In genomic region chr4:145808021-145808650, GRCh38 we compare ENCODE assay signal across 7 cellular contexts.
A peak's percentile ranks its signal among the peaks of the same experiment; 100 is the strongest.
DNase-seq lines count a peak whose midpoint lies in the region; ATAC-seq, FAIRE-seq and TF ChIP-seq lines count a peak whose summit lies in the region.

No MANE protein-coding gene starts in this region.

- ATAC-seq in GM21515 (IDR thresholded peaks at IDR 0.05; ENCODE audit: unreplicated experiment) (peak; percentile 56), HG03571 (IDR thresholded peaks at IDR 0.05; ENCODE audit: unreplicated experiment) (peak; percentile 60)
- ATAC-seq in activated T-cell treated with anti-CD3 and anti-CD28 coated beads, Interleukin-2, amount 50 U/mL, for 72 hours (replicated peaks in 1 of 2), result peak; percentile 88
- peak; percentile 92 for ATAC-seq in stimulated activated naive CD8-positive, alpha-beta T cell treated with anti-CD3 and anti-CD28 coated beads, Interleukin-15, amount 100 ng/mL, for 72 hours

- H3K4me1 Mint-ChIP-seq in activated T-cell treated with anti-CD3 and anti-CD28 coated beads, Interleukin-2, amount 50 U/mL, for 72 hours (ENCODE audit: low read depth), result peaks cover 74% of the 10 kb centered on the region
- peaks cover 56% of the 10 kb centered on the region for H3K4me1 Mint-ChIP-seq in stimulated activated naive CD8-positive, alpha-beta T cell treated with anti-CD3 and anti-CD28 coated beads, Interleukin-15, amount 100 ng/mL, for 72 hours

- H3K4me3 Mint-ChIP-seq in activated T-cell treated with anti-CD3 and anti-CD28 coated beads, Interleukin-2, amount 50 U/mL, for 72 hours, result peak overlapping the region; percentile 72 to 75
- peak overlapping the region; percentile 71 to 80 for H3K4me3 Mint-ChIP-seq in stimulated activated naive CD8-positive, alpha-beta T cell treated with anti-CD3 and anti-CD28 coated beads, Interleukin-15, amount 100 ng/mL, for 72 hours

- peak overlapping the region; percentile 28; the same call in 1 of the 2 replicates for H3K4me3 ChIP-seq in GM12865 (ENCODE audit: low read depth, low read length)

- no peak for TF ChIP-seq CTCF in GM12865 (IDR thresholded peaks at IDR 0.05; ENCODE audit: insufficient read depth, low read depth, low read length, missing control alignments)
- TF ChIP-seq CTCF in D721Med (IDR thresholded peaks at IDR 0.05; ENCODE audit: insufficient read depth, missing control alignments), result no peak

- DNase-seq in GM12865 (ENCODE audit: low read depth) (peak; percentile 91), iPS DF 19.7 (ENCODE audit: low read depth, low spot score) (peak; percentile 60), D721Med (ENCODE audit: insufficient read length, low spot score) (no peak)
- DNase-seq in activated T-cell treated with anti-CD3 and anti-CD28 coated beads, Interleukin-2, amount 50 U/mL, for 72 hours, result peak; percentile 64 to 70
- peak; percentile 69 to 71 for DNase-seq in stimulated activated naive CD8-positive, alpha-beta T cell treated with anti-CD3 and anti-CD28 coated beads, Interleukin-15, amount 100 ng/mL, for 72 hours

- peaks cover 14 to 42% of the 10 kb centered on the region in 2 donors for H3K36me3 Mint-ChIP-seq in activated T-cell treated with anti-CD3 and anti-CD28 coated beads, Interleukin-2, amount 50 U/mL, for 72 hours (ENCODE audit: insufficient read depth in 2 of 2)

- no peak for FAIRE-seq in D721Med (lab: Jason Lieb, UNC)

- peaks cover 3 to 4% of the 10 kb centered on the region in 2 donors for H3K9me3 Mint-ChIP-seq in activated T-cell treated with anti-CD3 and anti-CD28 coated beads, Interleukin-2, amount 50 U/mL, for 72 hours
- no peaks in the 10 kb centered on the region for H3K9me3 Mint-ChIP-seq in stimulated activated naive CD8-positive, alpha-beta T cell treated with anti-CD3 and anti-CD28 coated beads, Interleukin-15, amount 100 ng/mL, for 72 hours

- peak overlapping the region; percentile 96 for H3K27ac Mint-ChIP-seq in activated T-cell treated with anti-CD3 and anti-CD28 coated beads, Interleukin-2, amount 50 U/mL, for 72 hours
- peak overlapping the region; percentile 96 to 98 for H3K27ac Mint-ChIP-seq in stimulated activated naive CD8-positive, alpha-beta T cell treated with anti-CD3 and anti-CD28 coated beads, Interleukin-15, amount 100 ng/mL, for 72 hours

- H3K27me3 Mint-ChIP-seq in activated T-cell treated with anti-CD3 and anti-CD28 coated beads, Interleukin-2, amount 50 U/mL, for 72 hours (ENCODE audit: low read depth), result no peaks in the 10 kb centered on the region
- H3K27me3 Mint-ChIP-seq in stimulated activated naive CD8-positive, alpha-beta T cell treated with anti-CD3 and anti-CD28 coated beads, Interleukin-15, amount 100 ng/mL, for 72 hours, result no peaks in the 10 kb centered on the region
